In the genomic region with DNA sequence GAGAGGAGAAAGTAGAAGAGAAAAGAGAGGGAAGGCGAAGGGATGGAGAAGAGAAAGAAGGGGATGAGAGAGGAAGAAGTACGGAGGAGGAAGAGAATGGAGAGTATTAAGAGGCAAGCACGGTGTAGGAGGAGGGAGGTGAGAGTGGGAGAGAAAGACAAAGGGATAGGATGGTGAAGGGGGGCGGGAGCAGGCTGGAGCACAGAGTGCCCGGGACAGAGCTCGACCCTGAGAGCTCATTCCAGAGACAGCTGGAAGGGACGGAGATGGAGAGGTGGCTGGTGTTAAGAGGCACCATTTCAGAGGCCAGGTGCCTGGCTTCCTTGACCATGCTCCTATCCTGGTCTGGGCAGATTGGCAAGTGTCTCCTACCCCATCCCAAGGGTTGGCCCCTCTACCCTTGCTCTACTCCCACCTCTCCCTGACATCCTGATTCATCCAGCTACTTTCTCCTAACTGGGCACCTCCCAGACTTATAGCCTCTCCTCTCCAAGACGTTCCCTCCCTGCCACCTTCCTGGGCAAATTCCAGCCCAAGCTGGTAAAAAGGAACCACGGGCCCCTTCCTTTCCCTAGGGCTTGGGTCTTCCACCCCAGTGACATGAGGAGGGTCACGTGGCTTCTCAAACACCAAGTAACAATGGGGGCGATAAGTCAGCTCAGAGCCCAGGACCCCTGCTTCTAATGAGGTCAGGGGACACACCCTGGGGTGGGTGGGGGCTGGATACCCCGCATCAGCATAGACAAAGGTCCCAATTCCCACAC, we compare ENCODE assay signal across 10 cellular contexts. TPM values are rescaled to one million over a fixed set of nuclear protein-coding genes. Genes with fewer than 3 reads are reported as not detected.
DNase-seq lines count a peak whose midpoint lies in the region; ATAC-seq and TF ChIP-seq lines count a peak whose summit lies in the region.
"Had no signal": no experiment of that assay in that cellular context is flagged by ENCODE, and none has a peak within 500 bp of the region (broad histone marks: within the 10 kb centered on the region; RNA-seq: fewer than 3 reads in every experiment).

No MANE protein-coding gene starts in this region.

- H3K36me3 ChIP-seq in cardiac muscle cell: peaks cover 10% of the 10 kb centered on the region
- peaks cover 18% of the 10 kb centered on the region for H3K36me3 ChIP-seq in lower lobe of right lung
- peaks cover 0 to 7% (median 2%) of the 10 kb centered on the region in 4 donors for H3K36me3 ChIP-seq in transverse colon
- H3K36me3 ChIP-seq in brain microvascular endothelial cell (replicated peaks): no peaks in the 10 kb centered on the region

- peaks cover 14% of the 10 kb centered on the region for H3K4me1 ChIP-seq in cardiac muscle cell (ENCODE audit: low read depth)
- H3K4me1 ChIP-seq in lower lobe of right lung: peaks cover 23% of the 10 kb centered on the region
- peaks cover 7 to 38% (median 29%) of the 10 kb centered on the region in 4 donors for H3K4me1 ChIP-seq in transverse colon

- intact Hi-C loops in Right ventricle myocardium superior (cut with DNase I): loop anchor here (5.0 kb wide), 1 partner anchor 173 kb away; the partner anchor contains the start of gene ABCF3
- intact Hi-C loops in lower lobe of right lung (cut with DNase I): no loop called here
- intact Hi-C loops in transverse colon (cut with DNase I; ENCODE audit: low total_unique reads): loop anchor here (10.0 kb wide), 1 partner anchor 155 kb away; no protein-coding TSS in a partner anchor

- H3K27ac ChIP-seq in cardiac muscle cell: no peak overlapping the region
- H3K27ac ChIP-seq in lower lobe of right lung: no peak overlapping the region
- H3K27ac ChIP-seq in transverse colon: peak overlapping the region; percentile 94 to 100 (median 97)
- no peak overlapping the region for H3K27ac ChIP-seq in brain microvascular endothelial cell

- no peak for DNase-seq in cardiac muscle cell (ENCODE audit: low read depth in 1 of 2, low spot score in 1 of 2)
- no peak for DNase-seq in Right ventricle myocardium superior
- no peak for DNase-seq in astrocyte of the spinal cord (ENCODE audit: low read depth, low spot score)
- DNase-seq in lower lobe of right lung: no peak
- no peak for DNase-seq in transverse colon
- no peak for DNase-seq in DMS53 (lab: John Stamatoyannopoulos, UW)
- no peak for DNase-seq in brain microvascular endothelial cell
- DNase-seq: DMS153, NCI-H2081 treated with DMSO at 0.1 percent for 48 hours had no signal

- no peak for TF ChIP-seq EP300 in transverse colon (IDR thresholded peaks at IDR 0.05; ENCODE audit: low read depth)

- H3K9me3 ChIP-seq in cardiac muscle cell (ENCODE audit: low read depth) (no peaks in the 10 kb centered on the region), lower lobe of right lung (no peaks in the 10 kb centered on the region), transverse colon (no peaks in the 10 kb centered on the region)

- in situ Hi-C loops in astrocyte of the spinal cord (cut with HindIII; ENCODE audit: low sequenced_read_pairs) (no loop called here), transverse colon (cut with MboI; ENCODE audit: low pct_ligation_motif_present in 1 of 4, low pct_unique_long_range_greater_than_20kb in 1 of 4, low sequenced_read_pairs in 3 of 4) (loop anchor here in 1 of 4 donors (25.0 kb wide), 1 partner anchor 427 kb away; no protein-coding TSS in a partner anchor), brain microvascular endothelial cell (cut with HindIII; ENCODE audit: low pct_ligation_motif_present, low sequenced_read_pairs) (loop anchor here (25.0 kb wide), 1 partner anchor 177 kb away; no protein-coding TSS in a partner anchor)

- H3K4me3 ChIP-seq in cardiac muscle cell: peak overlapping the region; percentile 69
- H3K4me3 ChIP-seq in astrocyte of the spinal cord (ENCODE audit: low read depth, low read length): peak overlapping the region; percentile 80
- peak overlapping the region; percentile 98 for H3K4me3 ChIP-seq in lower lobe of right lung
- H3K4me3 ChIP-seq in transverse colon: peak overlapping the region in 3 of 4 donors; percentile 76 to 95 (median 95)
- no peak overlapping the region for H3K4me3 ChIP-seq in brain microvascular endothelial cell (ENCODE audit: low read depth, low read length)

- H3K27me3 ChIP-seq in cardiac muscle cell: no peaks in the 10 kb centered on the region
- no peaks in the 10 kb centered on the region for H3K27me3 ChIP-seq in lower lobe of right lung (ENCODE audit: low read depth)
- H3K27me3 ChIP-seq in transverse colon: no peaks in the 10 kb centered on the region
- no peaks in the 10 kb centered on the region for H3K27me3 ChIP-seq in brain microvascular endothelial cell (replicated peaks)

- ATAC-seq in Right ventricle myocardium superior (ENCODE audit: poor library complexity) (no peak), lower lobe of right lung (no peak), GM18909 (IDR thresholded peaks at IDR 0.05; ENCODE audit: poor library complexity, unreplicated experiment) (no peak)

- TF ChIP-seq CTCF in cardiac muscle cell (IDR thresholded peaks at IDR 0.05; ENCODE audit: low read depth, low read length) (no peak), astrocyte of the spinal cord (IDR thresholded peaks at IDR 0.05; ENCODE audit: low read depth, low read length) (no peak), lower lobe of right lung (IDR thresholded peaks at IDR 0.05) (no peak), transverse colon (IDR thresholded peaks at IDR 0.05) (no peak), brain microvascular endothelial cell (IDR thresholded peaks at IDR 0.05; ENCODE audit: low read depth, low read length, missing control alignments) (no peak)

- TF ChIP-seq POLR2A in transverse colon (IDR thresholded peaks at IDR 0.05): no peak

- 45 to 61% methylated on average over 8 to 12 of the region's 12 CpGs for WGBS in transverse colon (ENCODE audit: low coverage in 1 of 2), 2 donors

RNA-seq across cellular contexts. Expression of gene CLCN2, which starts 1.2 kb away (rescaled TPM):
- total RNA-seq in cardiac muscle cell: 13.1 and 18.4 TPM in 2 replicates
- polyA plus RNA-seq in cardiac muscle cell: 10.3 and 12.3 TPM in 2 replicates
- total RNA-seq in Right ventricle myocardium superior: 1.9 TPM
- total RNA-seq in lower lobe of right lung: 4.4 TPM
- 100 to 1,000 TPM in 1 of 4 donors, 10 to 100 TPM in 3; 13.7 to 246 (median 73.1) TPM for total RNA-seq in transverse colon

RNA-seq across cellular contexts. Expression of gene POLR2H, which starts 1.3 kb away (rescaled TPM):
- 112 and 122 TPM in 2 replicates for total RNA-seq in cardiac muscle cell
- polyA plus RNA-seq in cardiac muscle cell: 96.2 and 107 TPM in 2 replicates
- 19.9 TPM for total RNA-seq in Right ventricle myocardium superior
- total RNA-seq in lower lobe of right lung: 53.3 TPM
- total RNA-seq in transverse colon: 100 to 1,000 TPM in 3 of 4 donors, 10 to 100 TPM in 1; 74.4 to 206 (median 146) TPM

RNA-seq across cellular contexts. Expression of gene THPO, which starts 17.8 kb away (rescaled TPM):
- total RNA-seq in cardiac muscle cell: 3.0 and 3.1 TPM in 2 replicates
- polyA plus RNA-seq in cardiac muscle cell: 3.1 and 3.5 TPM in 2 replicates
- total RNA-seq in Right ventricle myocardium superior: 0.11 TPM
- 0.24 TPM for total RNA-seq in lower lobe of right lung
- not detected for total RNA-seq in transverse colon

RNA-seq across cellular contexts. Expression of gene CHRD, which starts 19.6 kb away (rescaled TPM):
- total RNA-seq in cardiac muscle cell: 16.0 and 33.0 TPM in 2 replicates
- 10.8 and 20.4 TPM in 2 replicates for polyA plus RNA-seq in cardiac muscle cell
- total RNA-seq in Right ventricle myocardium superior: 7.8 TPM
- total RNA-seq in lower lobe of right lung: 4.1 TPM
- total RNA-seq in transverse colon: 1 to 10 TPM; 1.9 to 7.0 (median 4.5) TPM

RNA-seq across cellular contexts. Expression of gene FAM131A, which starts 22.9 kb away (rescaled TPM):
- 22.1 and 34.3 TPM in 2 replicates for total RNA-seq in cardiac muscle cell
- 9.6 and 16.0 TPM in 2 replicates for polyA plus RNA-seq in cardiac muscle cell
- total RNA-seq in Right ventricle myocardium superior: 36.3 TPM
- total RNA-seq in lower lobe of right lung: 17.0 TPM
- 10 to 100 TPM; 18.5 to 41.1 (median 28.8) TPM for total RNA-seq in transverse colon

Comparison
In these comparisons a context has a peak if more than half of its experiments do, and no peak if none do; other contexts are left out.
1. H3K27ac ChIP-seq: peak in transverse colon (4 of 4); none in cardiac muscle cell (single experiment), lower lobe of right lung (single experiment) and brain microvascular endothelial cell (single experiment).